In genomic region chr10:6049031-6049400, GRCh38 we compare ENCODE assay signal across 25 cellular contexts. TPM values are rescaled to one million over a fixed set of nuclear protein-coding genes. Genes with fewer than 3 reads are reported as not detected.
A peak's percentile ranks its signal among the peaks of the same experiment; 100 is the strongest.
DNase-seq lines count a peak whose midpoint lies in the region; ATAC-seq, FAIRE-seq and TF ChIP-seq lines count a peak whose summit lies in the region.
"Had no signal": no experiment of that assay in that cellular context is flagged by ENCODE, and none has a peak within 500 bp of the region (broad histone marks: within the 10 kb centered on the region; RNA-seq: fewer than 3 reads in every experiment).

No MANE protein-coding gene starts in this region.

- H3K9me3 Mint-ChIP-seq in activated naive CD8-positive, alpha-beta T cell treated with anti-CD3 and anti-CD28 coated beads for 36 hours = no peaks in the 10 kb centered on the region
- H3K9me3 Mint-ChIP-seq in stimulated activated effector memory CD8-positive, alpha-beta T cell treated with anti-CD3 and anti-CD28 coated beads, Interleukin-12 subunit alpha, Interleukin-12 subunit beta, amount 100 ng/mL, for 72 hours = no peaks in the 10 kb centered on the region
- H3K9me3 Mint-ChIP-seq in CD14-positive monocyte = peaks cover 0 to 3% (median 0%) of the 10 kb centered on the region in 7 donors
- H3K9me3 Mint-ChIP-seq: neural crest cell, WTC11 had no signal

- H3K27ac Mint-ChIP-seq in activated naive CD8-positive, alpha-beta T cell treated with anti-CD3 and anti-CD28 coated beads for 36 hours = peak overlapping the region; percentile 99
- H3K27ac Mint-ChIP-seq in stimulated activated effector memory CD8-positive, alpha-beta T cell treated with anti-CD3 and anti-CD28 coated beads, Interleukin-12 subunit alpha, Interleukin-12 subunit beta, amount 100 ng/mL, for 72 hours = peak overlapping the region; percentile 97
- no peak overlapping the region for H3K27ac Mint-ChIP-seq in CD14-positive monocyte
- H3K27ac Mint-ChIP-seq: WTC11 had no signal

- no peak for TF ChIP-seq POLR2A in Peyer's patch (IDR thresholded peaks at IDR 0.05)
- no peak for TF ChIP-seq POLR2A in H54 (IDR thresholded peaks at IDR 0.05; ENCODE audit: low read depth, low read length)

- no peaks in the 10 kb centered on the region for H3K9me3 ChIP-seq in Peyer's patch
- H3K9me3 ChIP-seq: prostate gland, upper lobe of left lung had no signal

- peaks cover 88% of the 10 kb centered on the region for H3K36me3 Mint-ChIP-seq in activated naive CD8-positive, alpha-beta T cell treated with anti-CD3 and anti-CD28 coated beads for 36 hours
- peaks cover 100% of the 10 kb centered on the region for H3K36me3 Mint-ChIP-seq in stimulated activated effector memory CD8-positive, alpha-beta T cell treated with anti-CD3 and anti-CD28 coated beads, Interleukin-12 subunit alpha, Interleukin-12 subunit beta, amount 100 ng/mL, for 72 hours
- no peaks in the 10 kb centered on the region for H3K36me3 Mint-ChIP-seq in CD14-positive monocyte
- H3K36me3 Mint-ChIP-seq: WTC11 had no signal

- ATAC-seq in stimulated activated effector memory CD8-positive, alpha-beta T cell treated with anti-CD3 and anti-CD28 coated beads, Interleukin-12 subunit alpha, Interleukin-12 subunit beta, amount 100 ng/mL, for 72 hours = no peak
- ATAC-seq in left colon = no peak
- ATAC-seq: K562, WTC11 had no signal

- intact Hi-C loops in left colon (cut with DNase I, micrococcal nuclease) = no loop called here
- intact Hi-C loops in CD14-positive monocyte (cut with micrococcal nuclease) = no loop called here

- H3K4me1 Mint-ChIP-seq in activated naive CD8-positive, alpha-beta T cell treated with anti-CD3 and anti-CD28 coated beads for 36 hours = peaks cover 90% of the 10 kb centered on the region
- H3K4me1 Mint-ChIP-seq in stimulated activated effector memory CD8-positive, alpha-beta T cell treated with anti-CD3 and anti-CD28 coated beads, Interleukin-12 subunit alpha, Interleukin-12 subunit beta, amount 100 ng/mL, for 72 hours = peaks cover 95% of the 10 kb centered on the region
- H3K4me1 Mint-ChIP-seq in CD14-positive monocyte = peaks cover 52% of the 10 kb centered on the region
- H3K4me1 Mint-ChIP-seq: neural crest cell had no signal

- no peak overlapping the region for H3K4me3 ChIP-seq in Peyer's patch
- H3K4me3 ChIP-seq: K562, prostate gland, upper lobe of left lung had no signal

- H3K4me3 Mint-ChIP-seq in activated naive CD8-positive, alpha-beta T cell treated with anti-CD3 and anti-CD28 coated beads for 36 hours = peak overlapping the region; percentile 82
- peak overlapping the region; percentile 79 for H3K4me3 Mint-ChIP-seq in stimulated activated effector memory CD8-positive, alpha-beta T cell treated with anti-CD3 and anti-CD28 coated beads, Interleukin-12 subunit alpha, Interleukin-12 subunit beta, amount 100 ng/mL, for 72 hours
- no peak overlapping the region for H3K4me3 Mint-ChIP-seq in CD14-positive monocyte
- H3K4me3 Mint-ChIP-seq: neural crest cell, WTC11 had no signal

- no peaks in the 10 kb centered on the region for H3K36me3 ChIP-seq in Peyer's patch
- H3K36me3 ChIP-seq: prostate gland, upper lobe of left lung had no signal

- H3K27me3 Mint-ChIP-seq in activated naive CD8-positive, alpha-beta T cell treated with anti-CD3 and anti-CD28 coated beads for 36 hours = peaks cover 7% of the 10 kb centered on the region
- peaks cover 7 to 12% (median 8%) of the 10 kb centered on the region in 3 donors for H3K27me3 Mint-ChIP-seq in CD14-positive monocyte (ENCODE audit: low read depth in 3 of 3)

- TF ChIP-seq CTCF in Peyer's patch (IDR thresholded peaks at IDR 0.05) (no peak), CD14-positive monocyte (IDR thresholded peaks at IDR 0.05) (no peak)

- H3K27me3 ChIP-seq in Peyer's patch = no peaks in the 10 kb centered on the region
- H3K27me3 ChIP-seq: upper lobe of left lung had no signal

- H3K4me1 ChIP-seq in Peyer's patch = peaks cover 6 to 30% (median 21%) of the 10 kb centered on the region in 4 donors
- H3K4me1 ChIP-seq: prostate gland had no signal

- no peak for FAIRE-seq in H54 (lab: Jason Lieb, UNC)
- FAIRE-seq: endometrium, K562, kidney had no signal

- DNase-seq in activated CD8-positive, alpha-beta memory T cell treated with anti-CD3 and anti-CD28 coated beads for 24 hours = peak; percentile 55
- no peak for DNase-seq in activated CD8-positive, alpha-beta memory T cell treated with anti-CD3 and anti-CD28 coated beads, Interleukin-2, amount 50 U/mL, for 4 hours
- DNase-seq in Peyer's patch = peak in 1 of 3 donors; percentile 15
- no peak for DNase-seq in activated naive CD8-positive, alpha-beta T cell treated with anti-CD3 and anti-CD28 coated beads for 36 hours
- DNase-seq in stimulated activated effector memory CD8-positive, alpha-beta T cell treated with anti-CD3 and anti-CD28 coated beads, Interleukin-12 subunit alpha, Interleukin-12 subunit beta, amount 100 ng/mL, for 72 hours (ENCODE audit: low spot score in 2 of 2) = peak; percentile 1 to 49
- DNase-seq in left colon = no peak
- no peak for DNase-seq in H54 (ENCODE audit: insufficient read length, low spot score)
- no peak for DNase-seq in CD14-positive monocyte (ENCODE audit: low spot score)
- DNase-seq: aorta; H7; hypothalamus; kidney; mesendoderm; NCI-H1930; NCI-H446; stimulated activated naive CD4-positive, alpha-beta T cell; upper lobe of left lung had no signal

- peak overlapping the region in 3 of 4 donors; percentile 69 to 87 (median 72) for H3K27ac ChIP-seq in Peyer's patch
- H3K27ac ChIP-seq: prostate gland had no signal

RNA-seq across cellular contexts. Expression of gene IL2RA, which starts 13.2 kb away (rescaled TPM):
- 10 to 100 TPM in 1 of 4 donors, 1 to 10 TPM in 2, under 1 TPM in 1; 0.70 to 16.5 (median 1.9) TPM for total RNA-seq in Peyer's patch
- total RNA-seq in activated naive CD8-positive, alpha-beta T cell treated with anti-CD3 and anti-CD28 coated beads for 36 hours = 100 to 1,000 TPM; 680 to 698 TPM
- 1 to 10 TPM in 1 of 2 donors, under 1 TPM in 1; 0.61 to 1.8 TPM for total RNA-seq in left colon
- under 1 TPM in 1 of 2 donors, not detected in 1; 0.06 TPM for polyA plus RNA-seq in CD14-positive monocyte
- total RNA-seq: cerebellum, fibroblast of villous mesenchyme, G401, H7, neural crest cell had no signal
- polyA plus RNA-seq: K562 had no signal

RNA-seq across cellular contexts. Expression of gene RBM17, which starts 39.8 kb away (rescaled TPM):
- total RNA-seq in Peyer's patch (100 to 1,000 TPM in 2 of 4 donors, 10 to 100 TPM in 2; 66.4 to 166 (median 101) TPM), left colon (10 to 100 TPM; 71.7 to 90.7 TPM)
- total RNA-seq in activated naive CD8-positive, alpha-beta T cell treated with anti-CD3 and anti-CD28 coated beads for 36 hours = 100 to 1,000 TPM; 337 to 355 TPM
- polyA plus RNA-seq in CD14-positive monocyte = 10 to 100 TPM; 44.5 to 51.4 TPM

Comparison
In these comparisons a context has a peak if more than half of its experiments do, and no peak if none do; other contexts are left out.
1. DNase-seq: peak in activated CD8-positive, alpha-beta memory T cell treated with anti-CD3 and anti-CD28 coated beads for 24 hours (single experiment) and stimulated activated effector memory CD8-positive, alpha-beta T cell treated with anti-CD3 and anti-CD28 coated beads, Interleukin-12 subunit alpha, Interleukin-12 subunit beta, amount 100 ng/mL, for 72 hours (2 of 2); none in activated CD8-positive, alpha-beta memory T cell treated with anti-CD3 and anti-CD28 coated beads, Interleukin-2, amount 50 U/mL, for 4 hours (single experiment), activated naive CD8-positive, alpha-beta T cell treated with anti-CD3 and anti-CD28 coated beads for 36 hours (single experiment), left colon (0 of 2), H54 (single experiment) and CD14-positive monocyte (single experiment).
2. H3K27ac Mint-ChIP-seq: peak in activated naive CD8-positive, alpha-beta T cell treated with anti-CD3 and anti-CD28 coated beads for 36 hours (single experiment) and stimulated activated effector memory CD8-positive, alpha-beta T cell treated with anti-CD3 and anti-CD28 coated beads, Interleukin-12 subunit alpha, Interleukin-12 subunit beta, amount 100 ng/mL, for 72 hours (single experiment); none in CD14-positive monocyte (0 of 7).
3. H3K4me3 Mint-ChIP-seq: peak in activated naive CD8-positive, alpha-beta T cell treated with anti-CD3 and anti-CD28 coated beads for 36 hours (single experiment) and stimulated activated effector memory CD8-positive, alpha-beta T cell treated with anti-CD3 and anti-CD28 coated beads, Interleukin-12 subunit alpha, Interleukin-12 subunit beta, amount 100 ng/mL, for 72 hours (single experiment); none in CD14-positive monocyte (0 of 2).
4. RNA of gene IL2RA, which starts 13.2 kb away (total RNA-seq): 680 to 698 TPM in activated naive CD8-positive, alpha-beta T cell treated with anti-CD3 and anti-CD28 coated beads for 36 hours; 0.70 to 16.5 TPM in Peyer's patch and 0.61 to 1.8 TPM in left colon; every median in the first group is over 10 times any median in the second.